In genomic region chr13:100473087-100473486, GRCh38 we compare ENCODE assay signal across 2 cellular contexts.
TF ChIP-seq lines count a peak whose summit lies in the region.

No MANE protein-coding gene starts in this region.

TF ChIP-seq in SK-N-SH, 30 proteins besides CTCF, POLR2A, EP300 and RAD21 (continued from another document):
- TF ChIP-seq TAF1 (IDR thresholded peaks at IDR 0.05; ENCODE audit: borderline replicate concordance, low read depth, low read length) (no peak), MAX (IDR thresholded peaks at IDR 0.05; ENCODE audit: low read depth) (no peak), JUND (IDR thresholded peaks at IDR 0.05) (no peak), YY1 (IDR thresholded peaks at IDR 0.05; ENCODE audit: low read depth) (no peak), SIN3A (IDR thresholded peaks at IDR 0.05; ENCODE audit: borderline replicate concordance, low read depth, low read length) (no peak), NFIC (IDR thresholded peaks at IDR 0.05; ENCODE audit: borderline replicate concordance) (no peak), SMC3 (IDR thresholded peaks at IDR 0.05; ENCODE audit: low read depth, low read length) (no peak), MEF2A (IDR thresholded peaks at IDR 0.05; ENCODE audit: borderline replicate concordance, low read depth) (no peak), TEAD4 (IDR thresholded peaks at IDR 0.05; ENCODE audit: borderline replicate concordance, insufficient read depth) (no peak), FOXM1 (IDR thresholded peaks at IDR 0.05; ENCODE audit: low read depth) (no peak), EZH2phosphoT487 (IDR thresholded peaks at IDR 0.05; ENCODE audit: borderline replicate concordance, low read depth) (no peak)
TF ChIP-seq in SK-N-SH: peak in this region for 0.

TF ChIP-seq in SK-N-SH treated with all-trans-retinoic acid at 6 μM for 48 hours, 23 proteins besides CTCF, POLR2A, EP300 and RAD21 (continued from another document):
- no peak for TF ChIP-seq ZNF8 (CRISPR knock-in tag; IDR thresholded peaks at IDR 0.05)
- no peak for TF ChIP-seq TSHZ2 (CRISPR knock-in tag; IDR thresholded peaks at IDR 0.05)
- TF ChIP-seq PATZ1 (CRISPR knock-in tag; IDR thresholded peaks at IDR 0.05; ENCODE audit: borderline replicate concordance), result no peak
- TF ChIP-seq CREB5 (CRISPR knock-in tag; IDR thresholded peaks at IDR 0.05; ENCODE audit: low read depth), result no peak
- no peak for TF ChIP-seq ZNF565 (CRISPR knock-in tag; conservative IDR thresholded peaks at IDR 0.05; ENCODE audit: low read depth)
- no peak for TF ChIP-seq CSDC2 (CRISPR knock-in tag; IDR thresholded peaks at IDR 0.05)
- no peak for TF ChIP-seq OSR1 (CRISPR knock-in tag; IDR thresholded peaks at IDR 0.05)
